ENCODE assay signal across 1 cellular context in the genomic region with DNA sequence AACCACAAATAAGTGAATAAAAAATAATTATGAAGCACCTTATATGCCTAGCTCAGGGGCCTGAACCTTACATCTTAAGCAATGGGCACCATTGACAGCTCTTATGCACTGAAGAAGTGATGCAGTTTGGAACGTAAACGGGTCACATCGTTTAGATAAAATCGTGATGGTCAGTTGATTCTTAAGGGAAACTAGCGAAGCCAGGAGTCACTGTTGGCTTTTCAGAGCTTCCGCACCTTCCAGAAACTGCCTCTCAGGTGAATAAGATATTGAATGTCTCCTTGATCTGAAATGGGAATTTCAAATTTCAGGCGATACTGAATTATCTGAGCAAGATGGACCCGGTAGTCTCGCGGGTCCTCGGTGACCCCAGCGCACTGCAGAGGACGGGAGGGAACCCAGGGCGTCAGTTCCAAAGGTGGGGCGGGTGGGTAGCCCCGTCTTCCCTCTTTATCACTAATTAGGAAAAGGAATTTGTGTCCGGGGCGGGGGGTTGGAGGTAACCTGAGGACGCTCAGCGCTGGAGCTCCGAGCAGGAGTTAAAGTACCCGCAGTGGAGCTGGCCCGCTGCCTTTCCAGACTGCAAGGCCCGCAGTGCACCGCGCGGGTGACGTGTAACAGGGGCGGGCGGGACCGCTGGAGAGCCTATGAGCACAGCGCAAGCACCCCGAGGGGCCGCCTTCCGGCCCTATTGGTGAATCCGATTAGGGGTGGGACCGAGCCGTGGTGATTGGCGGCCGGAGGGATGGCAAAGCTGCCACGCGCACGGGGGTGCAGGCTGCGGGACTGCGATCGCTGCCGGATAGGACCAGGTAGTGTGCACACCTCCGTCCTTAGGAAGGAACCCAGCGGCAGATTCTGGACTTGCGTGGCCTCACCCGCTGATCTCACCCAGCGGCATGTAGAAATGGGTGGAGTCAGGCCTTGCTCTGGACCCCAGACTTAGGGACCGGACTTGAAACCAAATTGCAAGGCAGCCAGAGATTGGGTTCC.
TF ChIP-seq lines count a peak whose summit lies in the region.

No MANE protein-coding gene starts in this region.

TF ChIP-seq in HEK293, 187 proteins besides CTCF, POLR2A, EP300 and RAD21 (continued from another document and continues in another):
- TF ChIP-seq PRDM2 (tag by site-specific recombination; IDR thresholded peaks at IDR 0.05; ENCODE audit: borderline replicate concordance): no peak
- no peak for TF ChIP-seq ZNF24 (tag by site-specific recombination; IDR thresholded peaks at IDR 0.05)
- TF ChIP-seq, protein P1, sequence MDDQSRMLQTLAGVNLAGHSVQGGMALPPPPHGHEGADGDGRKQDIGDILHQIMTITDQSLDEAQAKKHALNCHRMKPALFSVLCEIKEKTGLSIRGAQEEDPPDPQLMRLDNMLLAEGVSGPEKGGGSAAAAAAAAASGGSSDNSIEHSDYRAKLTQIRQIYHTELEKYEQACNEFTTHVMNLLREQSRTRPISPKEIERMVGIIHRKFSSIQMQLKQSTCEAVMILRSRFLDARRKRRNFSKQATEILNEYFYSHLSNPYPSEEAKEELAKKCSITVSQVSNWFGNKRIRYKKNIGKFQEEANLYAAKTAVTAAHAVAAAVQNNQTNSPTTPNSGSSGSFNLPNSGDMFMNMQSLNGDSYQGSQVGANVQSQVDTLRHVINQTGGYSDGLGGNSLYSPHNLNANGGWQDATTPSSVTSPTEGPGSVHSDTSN (CRISPR knock-in tag; IDR thresholded peaks at IDR 0.05): peak; percentile 76; the same call in 1 of the 2 replicates
- no peak for TF ChIP-seq ZBTB20 (tag by site-specific recombination; IDR thresholded peaks at IDR 0.05)
- no peak for TF ChIP-seq ZFP41 (tag by site-specific recombination; IDR thresholded peaks at IDR 0.05; ENCODE audit: borderline replicate concordance)
- no peak for TF ChIP-seq ZSCAN30 (tag by site-specific recombination; IDR thresholded peaks at IDR 0.05)
- TF ChIP-seq HIC1 (tag by site-specific recombination; IDR thresholded peaks at IDR 0.05): 0 out of 2 replicates have a peak, but pooled peaks have one; percentile 42
- TF ChIP-seq ZNF274 (IDR thresholded peaks at IDR 0.05; ENCODE audit: low read length): no peak
- TF ChIP-seq ZNF274 (tag by site-specific recombination; IDR thresholded peaks at IDR 0.05; ENCODE audit: borderline replicate concordance): no peak
- TF ChIP-seq ZNF621 (tag by site-specific recombination; IDR thresholded peaks at IDR 0.05): no peak
- TF ChIP-seq ATF2 (tag by site-specific recombination; IDR thresholded peaks at IDR 0.05; ENCODE audit: low read depth): no peak
- TF ChIP-seq ZNF16 (tag by site-specific recombination; IDR thresholded peaks at IDR 0.05; ENCODE audit: low read depth): no peak
- TF ChIP-seq ZNF157 (tag by site-specific recombination; IDR thresholded peaks at IDR 0.05): no peak
- no peak for TF ChIP-seq ZNF707 (tag by site-specific recombination; IDR thresholded peaks at IDR 0.05)
- TF ChIP-seq MYNN (tag by site-specific recombination; IDR thresholded peaks at IDR 0.05; ENCODE audit: borderline replicate concordance): no peak
- TF ChIP-seq, protein P2, sequence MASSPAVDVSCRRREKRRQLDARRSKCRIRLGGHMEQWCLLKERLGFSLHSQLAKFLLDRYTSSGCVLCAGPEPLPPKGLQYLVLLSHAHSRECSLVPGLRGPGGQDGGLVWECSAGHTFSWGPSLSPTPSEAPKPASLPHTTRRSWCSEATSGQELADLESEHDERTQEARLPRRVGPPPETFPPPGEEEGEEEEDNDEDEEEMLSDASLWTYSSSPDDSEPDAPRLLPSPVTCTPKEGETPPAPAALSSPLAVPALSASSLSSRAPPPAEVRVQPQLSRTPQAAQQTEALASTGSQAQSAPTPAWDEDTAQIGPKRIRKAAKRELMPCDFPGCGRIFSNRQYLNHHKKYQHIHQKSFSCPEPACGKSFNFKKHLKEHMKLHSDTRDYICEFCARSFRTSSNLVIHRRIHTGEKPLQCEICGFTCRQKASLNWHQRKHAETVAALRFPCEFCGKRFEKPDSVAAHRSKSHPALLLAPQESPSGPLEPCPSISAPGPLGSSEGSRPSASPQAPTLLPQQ (tag by site-specific recombination; IDR thresholded peaks at IDR 0.05): no peak
- TF ChIP-seq ZNF169 (tag by site-specific recombination; IDR thresholded peaks at IDR 0.05): no peak
- no peak for TF ChIP-seq ZNF350 (tag by site-specific recombination; IDR thresholded peaks at IDR 0.05)
- no peak for TF ChIP-seq BCL11B (tag by site-specific recombination; IDR thresholded peaks at IDR 0.05; ENCODE audit: low read depth)
- no peak for TF ChIP-seq ZEB2 (tag by site-specific recombination; IDR thresholded peaks at IDR 0.05)
- TF ChIP-seq, protein P3, sequence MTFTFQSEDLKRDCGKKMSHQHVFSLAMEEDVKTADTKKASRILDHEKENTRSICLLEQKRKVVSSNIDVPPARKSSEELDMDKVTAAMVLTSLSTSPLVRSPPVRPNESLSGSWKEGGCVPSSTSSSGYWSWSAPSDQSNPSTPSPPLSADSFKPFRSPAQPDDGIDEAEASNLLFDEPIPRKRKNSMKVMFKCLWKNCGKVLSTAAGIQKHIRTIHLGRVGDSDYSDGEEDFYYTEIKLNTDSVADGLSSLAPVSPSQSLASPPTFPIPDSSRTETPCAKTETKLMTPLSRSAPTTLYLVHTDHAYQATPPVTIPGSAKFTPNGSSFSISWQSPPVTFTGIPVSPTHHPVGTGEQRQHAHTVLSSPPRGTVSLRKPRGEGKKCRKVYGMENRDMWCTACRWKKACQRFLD (tag by site-specific recombination; IDR thresholded peaks at IDR 0.05): no peak
- TF ChIP-seq ZNF76 (tag by site-specific recombination; IDR thresholded peaks at IDR 0.05; ENCODE audit: borderline replicate concordance, low read depth): peak; percentile 74; the same call in 1 of the 2 replicates
- TF ChIP-seq, protein P4, sequence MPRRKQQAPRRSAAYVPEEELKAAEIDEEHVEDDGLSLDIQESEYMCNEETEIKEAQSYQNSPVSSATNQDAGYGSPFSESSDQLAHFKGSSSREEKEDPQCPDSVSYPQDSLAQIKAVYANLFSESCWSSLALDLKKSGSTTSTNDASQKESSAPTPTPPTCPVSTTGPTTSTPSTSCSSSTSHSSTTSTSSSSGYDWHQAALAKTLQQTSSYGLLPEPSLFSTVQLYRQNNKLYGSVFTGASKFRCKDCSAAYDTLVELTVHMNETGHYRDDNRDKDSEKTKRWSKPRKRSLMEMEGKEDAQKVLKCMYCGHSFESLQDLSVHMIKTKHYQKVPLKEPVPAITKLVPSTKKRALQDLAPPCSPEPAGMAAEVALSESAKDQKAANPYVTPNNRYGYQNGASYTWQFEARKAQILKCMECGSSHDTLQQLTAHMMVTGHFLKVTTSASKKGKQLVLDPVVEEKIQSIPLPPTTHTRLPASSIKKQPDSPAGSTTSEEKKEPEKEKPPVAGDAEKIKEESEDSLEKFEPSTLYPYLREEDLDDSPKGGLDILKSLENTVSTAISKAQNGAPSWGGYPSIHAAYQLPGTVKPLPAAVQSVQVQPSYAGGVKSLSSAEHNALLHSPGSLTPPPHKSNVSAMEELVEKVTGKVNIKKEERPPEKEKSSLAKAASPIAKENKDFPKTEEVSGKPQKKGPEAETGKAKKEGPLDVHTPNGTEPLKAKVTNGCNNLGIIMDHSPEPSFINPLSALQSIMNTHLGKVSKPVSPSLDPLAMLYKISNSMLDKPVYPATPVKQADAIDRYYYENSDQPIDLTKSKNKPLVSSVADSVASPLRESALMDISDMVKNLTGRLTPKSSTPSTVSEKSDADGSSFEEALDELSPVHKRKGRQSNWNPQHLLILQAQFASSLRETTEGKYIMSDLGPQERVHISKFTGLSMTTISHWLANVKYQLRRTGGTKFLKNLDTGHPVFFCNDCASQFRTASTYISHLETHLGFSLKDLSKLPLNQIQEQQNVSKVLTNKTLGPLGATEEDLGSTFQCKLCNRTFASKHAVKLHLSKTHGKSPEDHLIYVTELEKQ (tag by site-specific recombination; IDR thresholded peaks at IDR 0.05; ENCODE audit: borderline replicate concordance): no peak
- TF ChIP-seq ZNF560 (tag by site-specific recombination; IDR thresholded peaks at IDR 0.05; ENCODE audit: borderline replicate concordance): no peak
- TF ChIP-seq IKZF3 (tag by site-specific recombination; IDR thresholded peaks at IDR 0.05): no peak
- no peak for TF ChIP-seq ZNF792 (tag by site-specific recombination; IDR thresholded peaks at IDR 0.05)
- TF ChIP-seq HOXA7 (CRISPR knock-in tag; IDR thresholded peaks at IDR 0.05; ENCODE audit: borderline replicate concordance): no peak
- TF ChIP-seq PATZ1 (tag by site-specific recombination; IDR thresholded peaks at IDR 0.05): peak; percentile 43; the same call in 1 of the 2 replicates
- TF ChIP-seq, protein P5, sequence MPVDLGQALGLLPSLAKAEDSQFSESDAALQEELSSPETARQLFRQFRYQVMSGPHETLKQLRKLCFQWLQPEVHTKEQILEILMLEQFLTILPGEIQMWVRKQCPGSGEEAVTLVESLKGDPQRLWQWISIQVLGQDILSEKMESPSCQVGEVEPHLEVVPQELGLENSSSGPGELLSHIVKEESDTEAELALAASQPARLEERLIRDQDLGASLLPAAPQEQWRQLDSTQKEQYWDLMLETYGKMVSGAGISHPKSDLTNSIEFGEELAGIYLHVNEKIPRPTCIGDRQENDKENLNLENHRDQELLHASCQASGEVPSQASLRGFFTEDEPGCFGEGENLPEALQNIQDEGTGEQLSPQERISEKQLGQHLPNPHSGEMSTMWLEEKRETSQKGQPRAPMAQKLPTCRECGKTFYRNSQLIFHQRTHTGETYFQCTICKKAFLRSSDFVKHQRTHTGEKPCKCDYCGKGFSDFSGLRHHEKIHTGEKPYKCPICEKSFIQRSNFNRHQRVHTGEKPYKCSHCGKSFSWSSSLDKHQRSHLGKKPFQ (tag by site-specific recombination; IDR thresholded peaks at IDR 0.05): no peak
